ENCODE assay signal across 27 cellular contexts in genomic region chr6:63862486-63863198, GRCh38.
"Had no signal": no experiment of that assay in that cellular context is flagged by ENCODE, and none has a peak within 500 bp of the region (broad histone marks: within the 10 kb centered on the region; RNA-seq: fewer than 3 reads in every experiment).

No MANE protein-coding gene starts in this region.

- FAIRE-seq: astrocyte, TTC549 had no signal

- ATAC-seq: activated CD8-positive, alpha-beta memory T cell treated with anti-CD3 and anti-CD28 coated beads, Interleukin-2, amount 10 ng/mL, durations not matched to agents 7 days and 5 days; activated T-cell treated with anti-CD3 and anti-CD28 coated beads, Interleukin-2, amount 50 U/mL, for 4 hours; Panc1; Right ventricle myocardium inferior; T-cell had no signal

- DNase-seq: activated B cell treated with CpG ODN at 0.5 μM for 24 hours; activated CD4-positive, alpha-beta T cell treated with anti-CD3 and anti-CD28 coated beads for 1 hour; activated CD4-positive, alpha-beta T cell treated with anti-CD3 and anti-CD28 coated beads, Interleukin-2, amount 10 ng/mL, durations not matched to agents 24 days and 14 days; activated CD4-positive, alpha-beta T cell treated with anti-CD3 and anti-CD28 coated beads, Interleukin-2, amount 50 U/mL, for 48 hours; activated CD8-positive, alpha-beta memory T cell treated with anti-CD3 and anti-CD28 coated beads, Interleukin-2, amount 10 ng/mL, durations not matched to agents 7 days and 5 days; activated gamma-delta T cell; activated naive CD4-positive, alpha-beta T cell treated with anti-CD3 and anti-CD28 coated beads for 36 hours; activated T-cell treated with anti-CD3 and anti-CD28 coated beads, Interleukin-2, amount 50 U/mL, for 4 hours; amygdala; KG1; MV-4-11; NCI-H1092 treated with DMSO at 0.1 percent for 48 hours; NCI-H1417 treated with DMSO at 0.1 percent for 48 hours; NCI-H1694; NCI-H2029; NCI-H2107; NCI-H510A treated with DMSO at 0.1 percent for 48 hours; RPMI8226; SJCRH30; T-cell; T-helper 2 cell; T1000 had no signal

- H3K4me3 ChIP-seq: cardiac muscle cell, SJCRH30 had no signal

- H3K27ac ChIP-seq: cardiac muscle cell, SJCRH30 had no signal

- H3K4me1 ChIP-seq: SJCRH30 had no signal

- H3K27me3 ChIP-seq: cardiac muscle cell, SJCRH30 had no signal

- H3K9me3 ChIP-seq: SJCRH30 had no signal

- H3K36me3 ChIP-seq: cardiac muscle cell, SJCRH30 had no signal
